In genomic region chr17:75077072-75077489, GRCh38 we compare ENCODE assay signal across 10 cellular contexts. TPM values are rescaled to one million over a fixed set of nuclear protein-coding genes. Genes with fewer than 3 reads are reported as not detected.
DNase-seq lines count a peak whose midpoint lies in the region; ATAC-seq, FAIRE-seq and TF ChIP-seq lines count a peak whose summit lies in the region.
"Had no signal": no experiment of that assay in that cellular context is flagged by ENCODE, and none has a peak within 500 bp of the region (broad histone marks: within the 10 kb centered on the region; RNA-seq: fewer than 3 reads in every experiment).

No MANE protein-coding gene starts in this region.

- H3K36me3 ChIP-seq in HepG2 (replicated peaks in 1 of 2; ENCODE audit: control insufficient read depth in 1 of 2, insufficient read depth in 2 of 2, low read length in 2 of 2) (no peaks in the 10 kb centered on the region), suprapubic skin (no peaks in the 10 kb centered on the region)

- peaks cover 30% of the 10 kb centered on the region for H3K4me1 Mint-ChIP-seq in activated naive CD8-positive, alpha-beta T cell treated with anti-CD3 and anti-CD28 coated beads, Interleukin-2, amount 50 U/mL, for 24 hours
- H3K4me1 Mint-ChIP-seq in progenitor cell of endocrine pancreas (ENCODE audit: low read depth), result peaks cover 8% of the 10 kb centered on the region

- H3K79me2 ChIP-seq in HepG2 (ENCODE audit: insufficient read depth, low read length), result no peaks in the 10 kb centered on the region

- no peak for FAIRE-seq in HepG2 (lab: Jason Lieb, UNC)
- FAIRE-seq: A204.1 had no signal

- TF ChIP-seq EP300 in HepG2 (IDR thresholded peaks at IDR 0.05; ENCODE audit: low read depth in 2 of 2, low read length in 2 of 2) (peak in 1 of 2 experiments; percentile 76; a peak in 1 of 4 replicates), HepG2 (CRISPR knock-in tag; IDR thresholded peaks at IDR 0.05; ENCODE audit: borderline replicate concordance) (peak; percentile 69; the same call in 1 of the 2 replicates), suprapubic skin (IDR thresholded peaks at IDR 0.05) (no peak)

- POLR2A ChIA-PET in HepG2 (lab: Yijun Ruan, JAX), result interaction anchor here (0.6 to 3.6 kb wide), 22 partner anchors 9 to 327 kb away, joined by 3 to 19 read pairs (median 4); partner anchors contain the start of genes ARMC7, ATP5PD, FDXR and KCTD2

- H3K27ac ChIP-seq in HepG2 (ENCODE audit: extremely low read length, insufficient read depth, low read length), result no peak overlapping the region
- no peak overlapping the region for H3K27ac ChIP-seq in suprapubic skin

- peak overlapping the region; percentile 60 for H3K4me3 Mint-ChIP-seq in activated naive CD8-positive, alpha-beta T cell treated with anti-CD3 and anti-CD28 coated beads, Interleukin-2, amount 50 U/mL, for 24 hours
- no peak overlapping the region for H3K4me3 Mint-ChIP-seq in progenitor cell of endocrine pancreas (ENCODE audit: low read depth)

- H3K27me3 ChIP-seq in HepG2 (ENCODE audit: control insufficient read depth in 1 of 2, insufficient read depth in 2 of 2, low read length in 2 of 2) (peaks cover 0 to 31% of the 10 kb centered on the region in 2 experiments; a peak in 3 of 5 replicates), suprapubic skin (no peaks in the 10 kb centered on the region)

- no peak for ATAC-seq in activated naive CD8-positive, alpha-beta T cell treated with anti-CD3 and anti-CD28 coated beads, Interleukin-2, amount 50 U/mL, for 24 hours
- peak; percentile 72 for ATAC-seq in HepG2

- intact Hi-C loops in HepG2 (cut with micrococcal nuclease; ENCODE audit: unreplicated experiment), result no loop called here

- H2AFZ ChIP-seq in HepG2 (ENCODE audit: low read length), result no peak overlapping the region

- peak; percentile 51 for TF ChIP-seq RAD21 in HepG2 (CRISPR knock-in tag; IDR thresholded peaks at IDR 0.05)

- peak overlapping the region; percentile 60 for H3K27ac Mint-ChIP-seq in activated naive CD8-positive, alpha-beta T cell treated with anti-CD3 and anti-CD28 coated beads, Interleukin-2, amount 50 U/mL, for 24 hours
- no peak overlapping the region for H3K27ac Mint-ChIP-seq in progenitor cell of endocrine pancreas

- WGBS in HepG2 (ENCODE audit: low lambda C conversion rate), result 27% methylated on average over 19 of the region's 30 CpGs
- WGBS in suprapubic skin, result 90% methylated on average over 2 of the region's 30 CpGs

- BruUV-seq in HepG2 (replicated peaks; lab: Mats Ljungman, UMichigan), result no TSS peak

- H3K4me2 ChIP-seq in HepG2 (ENCODE audit: low read depth, low read length), result peak overlapping the region; percentile 79

- H3K4me1 ChIP-seq in HepG2 (ENCODE audit: insufficient read depth, low read length) (peaks cover 92% of the 10 kb centered on the region), suprapubic skin (peaks cover 43% of the 10 kb centered on the region)

- H3K9me3 Mint-ChIP-seq in activated naive CD8-positive, alpha-beta T cell treated with anti-CD3 and anti-CD28 coated beads, Interleukin-2, amount 50 U/mL, for 24 hours, result no peaks in the 10 kb centered on the region
- H3K9me3 Mint-ChIP-seq in progenitor cell of endocrine pancreas (ENCODE audit: low read depth), result no peaks in the 10 kb centered on the region

- H3K9me3 ChIP-seq in HepG2 (ENCODE audit: low read length), result no peaks in the 10 kb centered on the region
- H3K9me3 ChIP-seq in suprapubic skin, result no peaks in the 10 kb centered on the region

- in situ Hi-C loops in HepG2 (cut with HindIII; ENCODE audit: extremely low pct_ligation_motif_present, low pct_unique_long_range_greater_than_20kb), result no loop called here

- CTCF ChIA-PET in HepG2 (lab: Yijun Ruan, JAX; ENCODE audit: low intra/inter-chr PET ratio, low total read pairs), result no interaction called here

- peak overlapping the region; percentile 35; the same call in 1 of the 2 replicates for H3K9ac ChIP-seq in HepG2 (ENCODE audit: insufficient read depth, low read depth, low read length)

- TF ChIP-seq POLR2A in HepG2 (IDR thresholded peaks at IDR 0.05; ENCODE audit: insufficient read depth in 1 of 2, low read depth in 2 of 2, low read length in 2 of 2), result no peak
- no peak for TF ChIP-seq POLR2A in suprapubic skin (IDR thresholded peaks at IDR 0.05)

- H3K36me3 Mint-ChIP-seq in activated naive CD8-positive, alpha-beta T cell treated with anti-CD3 and anti-CD28 coated beads, Interleukin-2, amount 50 U/mL, for 24 hours (ENCODE audit: low read depth), result no peaks in the 10 kb centered on the region
- no peaks in the 10 kb centered on the region for H3K36me3 Mint-ChIP-seq in progenitor cell of endocrine pancreas (ENCODE audit: insufficient read depth)

- H3K4me3 ChIP-seq in HepG2 (replicated peaks in 1 of 3; ENCODE audit: insufficient read depth in 1 of 3, low read depth in 2 of 3, low read length in 3 of 3) (peak overlapping the region in 2 of 3 experiments; percentile 46 to 66; a peak in 5 of 6 replicates), suprapubic skin (peak overlapping the region; percentile 47)

- H4K20me1 ChIP-seq in HepG2 (ENCODE audit: insufficient read depth, low read length), result no peaks in the 10 kb centered on the region

- TF ChIP-seq CTCF in HepG2 (CRISPR knock-in tag; IDR thresholded peaks at IDR 0.05) (peak; percentile 26; the same call in 1 of the 2 replicates), suprapubic skin (IDR thresholded peaks at IDR 0.05) (no peak), progenitor cell of endocrine pancreas (IDR thresholded peaks at IDR 0.05; ENCODE audit: unreplicated experiment) (no peak)

- H3K27me3 Mint-ChIP-seq in activated naive CD8-positive, alpha-beta T cell treated with anti-CD3 and anti-CD28 coated beads, Interleukin-2, amount 50 U/mL, for 24 hours, result no peaks in the 10 kb centered on the region
- H3K27me3 Mint-ChIP-seq in progenitor cell of endocrine pancreas, result no peaks in the 10 kb centered on the region

- peak; percentile 65 for DNase-seq in NCI-H146 (lab: John Stamatoyannopoulos, UW)
- DNase-seq in NCI-H146 treated with DMSO at 0.1 percent for 48 hours (lab: John Stamatoyannopoulos, UW; ENCODE audit: unreplicated experiment), result no peak
- DNase-seq in activated naive CD8-positive, alpha-beta T cell treated with anti-CD3 and anti-CD28 coated beads, Interleukin-2, amount 50 U/mL, for 24 hours, result no peak
- DNase-seq in HepG2 (ENCODE audit: low spot score), result peak; percentile 76
- no peak for DNase-seq in suprapubic skin (ENCODE audit: low spot score in 2 of 2)
- no peak for DNase-seq in NOMO-1 treated with dmso at 0.1 percent for 144 hours (lab: John Stamatoyannopoulos, UW; ENCODE audit: unreplicated experiment)
- no peak for DNase-seq in HCEC 1CT
- no peak for DNase-seq in progenitor cell of endocrine pancreas (ENCODE audit: low spot score, unreplicated experiment)
- DNase-seq: NCI-H187 treated with DMSO at 0.1 percent for 48 hours had no signal

RNA-seq across cellular contexts. Expression of gene SLC16A5, which starts 10.7 kb away (rescaled TPM):
- 0.42 and 0.69 TPM in 2 replicates for total RNA-seq in HepG2 (2016; rRNA removed; fragmentation: Illumina TruSeq; extraction: Trizol)
- total RNA-seq in HepG2 (2016; cell fraction: cytosol; rRNA removed; fragmentation: Illumina TruSeq; extraction: Trizol; ENCODE audit: low read depth), result 0.20 TPM in 1 of 2 replicates, not detected in the other
- total RNA-seq in HepG2 (2016; cell fraction: insoluble cytoplasmic fraction; rRNA removed; fragmentation: Illumina TruSeq; extraction: Trizol), result 0.18 and 0.41 TPM in 2 replicates
- 0.41 and 0.56 TPM in 2 replicates for total RNA-seq in HepG2 (2016; cell fraction: membrane; rRNA removed; fragmentation: Illumina TruSeq; extraction: Trizol)
- total RNA-seq in HepG2 (2016; cell fraction: nucleus; rRNA removed; fragmentation: Illumina TruSeq; extraction: Trizol), result 0.50 and 0.63 TPM in 2 replicates
- 5.6 and 10.9 TPM in 2 replicates for polyA plus RNA-seq in HepG2 (2011; rRNA removed)
- 5.4 and 6.9 TPM in 2 replicates for polyA plus RNA-seq in HepG2 (2011; cell fraction: cytosol; rRNA removed)
- polyA plus RNA-seq in HepG2 (2011; cell fraction: nucleus; rRNA removed), result 29.9 and 34.7 TPM in 2 replicates
- polyA plus RNA-seq in HepG2 (2012), result 2.2 and 2.9 TPM in 2 replicates
- 0.05 and 0.19 TPM in 2 replicates for polyA plus RNA-seq in HepG2 (2016; cell fraction: cytosol; fragmentation: Illumina TruSeq; extraction: Trizol; ENCODE audit: low read depth)
- polyA plus RNA-seq in HepG2 (2016; cell fraction: insoluble cytoplasmic fraction; fragmentation: Illumina TruSeq; extraction: Trizol; ENCODE audit: low read depth), result 0.27 and 0.41 TPM in 2 replicates
- polyA plus RNA-seq in HepG2 (2016; cell fraction: membrane; fragmentation: Illumina TruSeq; extraction: Trizol; ENCODE audit: low read depth), result 0.14 and 0.18 TPM in 2 replicates
- 0.77 and 1.00 TPM in 2 replicates for polyA plus RNA-seq in HepG2 (2016; cell fraction: nucleus; fragmentation: Illumina TruSeq; extraction: Trizol; ENCODE audit: insufficient read depth, low read depth)
- 20.1 and 31.6 TPM in 2 replicates for polyA minus RNA-seq in HepG2 (2011; rRNA and poly(A)+ RNA removed; ENCODE audit: low replicate concordance)
- 4.4 and 5.7 TPM in 2 replicates for polyA minus RNA-seq in HepG2 (2011; cell fraction: cytosol; rRNA and poly(A)+ RNA removed)
- 7.1 and 7.5 TPM in 2 replicates for polyA minus RNA-seq in HepG2 (2011; cell fraction: nucleus; rRNA and poly(A)+ RNA removed)
- total RNA-seq in suprapubic skin, result 10 to 100 TPM; 59.1 to 93.3 (median 61.4) TPM
- total RNA-seq in progenitor cell of endocrine pancreas, result 16.0 and 16.9 TPM in 2 replicates

RNA-seq across cellular contexts. Expression of gene KCTD2, which starts 30.1 kb away (rescaled TPM):
- total RNA-seq in HepG2 (2016; rRNA removed; fragmentation: Illumina TruSeq; extraction: Trizol), result 27.5 and 28.3 TPM in 2 replicates
- 3.8 and 5.6 TPM in 2 replicates for total RNA-seq in HepG2 (2016; cell fraction: cytosol; rRNA removed; fragmentation: Illumina TruSeq; extraction: Trizol; ENCODE audit: low read depth)
- 24.3 and 26.6 TPM in 2 replicates for total RNA-seq in HepG2 (2016; cell fraction: insoluble cytoplasmic fraction; rRNA removed; fragmentation: Illumina TruSeq; extraction: Trizol)
- 15.3 and 15.8 TPM in 2 replicates for total RNA-seq in HepG2 (2016; cell fraction: membrane; rRNA removed; fragmentation: Illumina TruSeq; extraction: Trizol)
- total RNA-seq in HepG2 (2016; cell fraction: nucleus; rRNA removed; fragmentation: Illumina TruSeq; extraction: Trizol), result 16.1 TPM in 2 replicates
- 32.6 and 35.2 TPM in 2 replicates for polyA plus RNA-seq in HepG2 (2011; rRNA removed)
- polyA plus RNA-seq in HepG2 (2011; cell fraction: cytosol; rRNA removed), result 26.2 and 29.9 TPM in 2 replicates
- 26.6 and 29.2 TPM in 2 replicates for polyA plus RNA-seq in HepG2 (2011; cell fraction: nucleus; rRNA removed)
- 15.9 and 21.3 TPM in 2 replicates for polyA plus RNA-seq in HepG2 (2012)
- 2.8 and 2.9 TPM in 2 replicates for polyA plus RNA-seq in HepG2 (2016; cell fraction: cytosol; fragmentation: Illumina TruSeq; extraction: Trizol; ENCODE audit: low read depth)
- polyA plus RNA-seq in HepG2 (2016; cell fraction: insoluble cytoplasmic fraction; fragmentation: Illumina TruSeq; extraction: Trizol; ENCODE audit: low read depth), result 23.4 and 28.3 TPM in 2 replicates
- polyA plus RNA-seq in HepG2 (2016; cell fraction: membrane; fragmentation: Illumina TruSeq; extraction: Trizol; ENCODE audit: low read depth), result 9.8 and 10.2 TPM in 2 replicates
- 26.8 and 29.5 TPM in 2 replicates for polyA plus RNA-seq in HepG2 (2016; cell fraction: nucleus; fragmentation: Illumina TruSeq; extraction: Trizol; ENCODE audit: insufficient read depth, low read depth)
- polyA minus RNA-seq in HepG2 (2011; rRNA and poly(A)+ RNA removed; ENCODE audit: low replicate concordance), result 25.3 and 27.5 TPM in 2 replicates
- polyA minus RNA-seq in HepG2 (2011; cell fraction: cytosol; rRNA and poly(A)+ RNA removed), result 11.1 and 12.5 TPM in 2 replicates
- 9.7 and 12.8 TPM in 2 replicates for polyA minus RNA-seq in HepG2 (2011; cell fraction: nucleus; rRNA and poly(A)+ RNA removed)
- 10 to 100 TPM; 25.3 to 37.7 (median 31.3) TPM for total RNA-seq in suprapubic skin
- 24.9 and 27.1 TPM in 2 replicates for total RNA-seq in progenitor cell of endocrine pancreas

RNA-seq across cellular contexts. Expression of gene ATP5PD, which starts 30.3 kb away (rescaled TPM):
- total RNA-seq in HepG2 (2016; rRNA removed; fragmentation: Illumina TruSeq; extraction: Trizol), result 428 and 565 TPM in 2 replicates
- 145 and 147 TPM in 2 replicates for total RNA-seq in HepG2 (2016; cell fraction: cytosol; rRNA removed; fragmentation: Illumina TruSeq; extraction: Trizol; ENCODE audit: low read depth)
- 423 and 597 TPM in 2 replicates for total RNA-seq in HepG2 (2016; cell fraction: insoluble cytoplasmic fraction; rRNA removed; fragmentation: Illumina TruSeq; extraction: Trizol)
- total RNA-seq in HepG2 (2016; cell fraction: membrane; rRNA removed; fragmentation: Illumina TruSeq; extraction: Trizol), result 127 and 132 TPM in 2 replicates
- total RNA-seq in HepG2 (2016; cell fraction: nucleus; rRNA removed; fragmentation: Illumina TruSeq; extraction: Trizol), result 130 and 138 TPM in 2 replicates
- polyA plus RNA-seq in HepG2 (2011; rRNA removed), result 151 and 158 TPM in 2 replicates
- 234 and 269 TPM in 2 replicates for polyA plus RNA-seq in HepG2 (2011; cell fraction: cytosol; rRNA removed)
- polyA plus RNA-seq in HepG2 (2011; cell fraction: nucleus; rRNA removed), result 56.2 and 75.0 TPM in 2 replicates
- polyA plus RNA-seq in HepG2 (2012), result 326 and 491 TPM in 2 replicates
- 154 and 165 TPM in 2 replicates for polyA plus RNA-seq in HepG2 (2016; cell fraction: cytosol; fragmentation: Illumina TruSeq; extraction: Trizol; ENCODE audit: low read depth)
- 570 and 628 TPM in 2 replicates for polyA plus RNA-seq in HepG2 (2016; cell fraction: insoluble cytoplasmic fraction; fragmentation: Illumina TruSeq; extraction: Trizol; ENCODE audit: low read depth)
- polyA plus RNA-seq in HepG2 (2016; cell fraction: membrane; fragmentation: Illumina TruSeq; extraction: Trizol; ENCODE audit: low read depth), result 119 and 124 TPM in 2 replicates
- polyA plus RNA-seq in HepG2 (2016; cell fraction: nucleus; fragmentation: Illumina TruSeq; extraction: Trizol; ENCODE audit: insufficient read depth, low read depth), result 239 and 245 TPM in 2 replicates
- polyA minus RNA-seq in HepG2 (2011; rRNA and poly(A)+ RNA removed; ENCODE audit: low replicate concordance), result 144 and 283 TPM in 2 replicates
- 85.5 and 89.1 TPM in 2 replicates for polyA minus RNA-seq in HepG2 (2011; cell fraction: cytosol; rRNA and poly(A)+ RNA removed)
- polyA minus RNA-seq in HepG2 (2011; cell fraction: nucleus; rRNA and poly(A)+ RNA removed), result 33.7 and 56.1 TPM in 2 replicates
- 100 to 1,000 TPM; 167 to 312 (median 272) TPM for total RNA-seq in suprapubic skin
- total RNA-seq in progenitor cell of endocrine pancreas, result 160 and 163 TPM in 2 replicates

RNA-seq across cellular contexts. Expression of gene ARMC7, which starts 32.7 kb away (rescaled TPM):
- 4.2 and 4.4 TPM in 2 replicates for total RNA-seq in HepG2 (2016; rRNA removed; fragmentation: Illumina TruSeq; extraction: Trizol)
- 1.8 TPM in 2 replicates for total RNA-seq in HepG2 (2016; cell fraction: cytosol; rRNA removed; fragmentation: Illumina TruSeq; extraction: Trizol; ENCODE audit: low read depth)
- 4.1 and 4.5 TPM in 2 replicates for total RNA-seq in HepG2 (2016; cell fraction: insoluble cytoplasmic fraction; rRNA removed; fragmentation: Illumina TruSeq; extraction: Trizol)
- 3.8 and 4.0 TPM in 2 replicates for total RNA-seq in HepG2 (2016; cell fraction: membrane; rRNA removed; fragmentation: Illumina TruSeq; extraction: Trizol)
- 3.8 and 3.9 TPM in 2 replicates for total RNA-seq in HepG2 (2016; cell fraction: nucleus; rRNA removed; fragmentation: Illumina TruSeq; extraction: Trizol)
- polyA plus RNA-seq in HepG2 (2011; rRNA removed), result 3.9 and 5.1 TPM in 2 replicates
- polyA plus RNA-seq in HepG2 (2011; cell fraction: cytosol; rRNA removed), result 4.8 TPM in 2 replicates
- polyA plus RNA-seq in HepG2 (2011; cell fraction: nucleus; rRNA removed), result 6.2 and 6.9 TPM in 2 replicates
- 6.6 and 10.2 TPM in 2 replicates for polyA plus RNA-seq in HepG2 (2012)
- polyA plus RNA-seq in HepG2 (2016; cell fraction: cytosol; fragmentation: Illumina TruSeq; extraction: Trizol; ENCODE audit: low read depth), result 2.1 and 2.2 TPM in 2 replicates
- 8.6 and 11.0 TPM in 2 replicates for polyA plus RNA-seq in HepG2 (2016; cell fraction: insoluble cytoplasmic fraction; fragmentation: Illumina TruSeq; extraction: Trizol; ENCODE audit: low read depth)
- 4.0 and 4.8 TPM in 2 replicates for polyA plus RNA-seq in HepG2 (2016; cell fraction: membrane; fragmentation: Illumina TruSeq; extraction: Trizol; ENCODE audit: low read depth)
- 7.7 and 8.7 TPM in 2 replicates for polyA plus RNA-seq in HepG2 (2016; cell fraction: nucleus; fragmentation: Illumina TruSeq; extraction: Trizol; ENCODE audit: insufficient read depth, low read depth)
- polyA minus RNA-seq in HepG2 (2011; rRNA and poly(A)+ RNA removed; ENCODE audit: low replicate concordance), result 9.1 and 17.2 TPM in 2 replicates
- polyA minus RNA-seq in HepG2 (2011; cell fraction: cytosol; rRNA and poly(A)+ RNA removed), result 4.5 and 4.6 TPM in 2 replicates
- polyA minus RNA-seq in HepG2 (2011; cell fraction: nucleus; rRNA and poly(A)+ RNA removed), result 7.9 and 8.1 TPM in 2 replicates
- total RNA-seq in suprapubic skin, result 10 to 100 TPM in 2 of 4 donors, 1 to 10 TPM in 2; 7.5 to 15.5 (median 10.5) TPM
- total RNA-seq in progenitor cell of endocrine pancreas, result 16.7 and 16.9 TPM in 2 replicates

RNA-seq across cellular contexts. Expression of gene NT5C, which starts 54.5 kb away (rescaled TPM):
- total RNA-seq in HepG2 (2016; rRNA removed; fragmentation: Illumina TruSeq; extraction: Trizol) (31.4 and 48.6 TPM in 2 replicates), suprapubic skin (10 to 100 TPM; 58.6 to 86.7 (median 69.6) TPM), progenitor cell of endocrine pancreas (53.3 and 58.8 TPM in 2 replicates)
- total RNA-seq in HepG2 (2016; cell fraction: cytosol; rRNA removed; fragmentation: Illumina TruSeq; extraction: Trizol; ENCODE audit: low read depth), result 21.9 and 22.5 TPM in 2 replicates
- 34.5 and 55.6 TPM in 2 replicates for total RNA-seq in HepG2 (2016; cell fraction: insoluble cytoplasmic fraction; rRNA removed; fragmentation: Illumina TruSeq; extraction: Trizol)
- 26.2 and 30.0 TPM in 2 replicates for total RNA-seq in HepG2 (2016; cell fraction: membrane; rRNA removed; fragmentation: Illumina TruSeq; extraction: Trizol)
- 41.8 and 49.7 TPM in 2 replicates for total RNA-seq in HepG2 (2016; cell fraction: nucleus; rRNA removed; fragmentation: Illumina TruSeq; extraction: Trizol)
- 42.8 and 42.9 TPM in 2 replicates for polyA plus RNA-seq in HepG2 (2011; rRNA removed)
- polyA plus RNA-seq in HepG2 (2011; cell fraction: cytosol; rRNA removed), result 24.5 and 47.2 TPM in 2 replicates
- 143 and 153 TPM in 2 replicates for polyA plus RNA-seq in HepG2 (2011; cell fraction: nucleus; rRNA removed)
- polyA plus RNA-seq in HepG2 (2012), result 22.5 and 24.0 TPM in 2 replicates
- 20.3 and 23.1 TPM in 2 replicates for polyA plus RNA-seq in HepG2 (2016; cell fraction: cytosol; fragmentation: Illumina TruSeq; extraction: Trizol; ENCODE audit: low read depth)
- 30.7 and 32.5 TPM in 2 replicates for polyA plus RNA-seq in HepG2 (2016; cell fraction: insoluble cytoplasmic fraction; fragmentation: Illumina TruSeq; extraction: Trizol; ENCODE audit: low read depth)
- 20.1 and 23.2 TPM in 2 replicates for polyA plus RNA-seq in HepG2 (2016; cell fraction: membrane; fragmentation: Illumina TruSeq; extraction: Trizol; ENCODE audit: low read depth)
- polyA plus RNA-seq in HepG2 (2016; cell fraction: nucleus; fragmentation: Illumina TruSeq; extraction: Trizol; ENCODE audit: insufficient read depth, low read depth), result 95.9 and 100 TPM in 2 replicates
- 14.0 and 27.7 TPM in 2 replicates for polyA minus RNA-seq in HepG2 (2011; rRNA and poly(A)+ RNA removed; ENCODE audit: low replicate concordance)
- polyA minus RNA-seq in HepG2 (2011; cell fraction: cytosol; rRNA and poly(A)+ RNA removed), result 5.2 and 5.9 TPM in 2 replicates
- 21.5 and 23.6 TPM in 2 replicates for polyA minus RNA-seq in HepG2 (2011; cell fraction: nucleus; rRNA and poly(A)+ RNA removed)

Comparison
In these comparisons a context has a peak if more than half of its experiments do, and no peak if none do; other contexts are left out.
1. DNase-seq: peak in NCI-H146 (single experiment) and HepG2 (single experiment); none in NCI-H146 treated with DMSO at 0.1 percent for 48 hours (single experiment), activated naive CD8-positive, alpha-beta T cell treated with anti-CD3 and anti-CD28 coated beads, Interleukin-2, amount 50 U/mL, for 24 hours (single experiment), suprapubic skin (0 of 2), NOMO-1 treated with dmso at 0.1 percent for 144 hours (single experiment), HCEC 1CT (single experiment) and progenitor cell of endocrine pancreas (single experiment).
2. RNA of gene SLC16A5, which starts 10.7 kb away (total RNA-seq): 59.1 to 93.3 TPM in suprapubic skin and 16.0 to 16.9 TPM in progenitor cell of endocrine pancreas; 0.18 to 0.69 TPM in HepG2; every median in the first group is over 10 times any median in the second.